In the genomic region with DNA sequence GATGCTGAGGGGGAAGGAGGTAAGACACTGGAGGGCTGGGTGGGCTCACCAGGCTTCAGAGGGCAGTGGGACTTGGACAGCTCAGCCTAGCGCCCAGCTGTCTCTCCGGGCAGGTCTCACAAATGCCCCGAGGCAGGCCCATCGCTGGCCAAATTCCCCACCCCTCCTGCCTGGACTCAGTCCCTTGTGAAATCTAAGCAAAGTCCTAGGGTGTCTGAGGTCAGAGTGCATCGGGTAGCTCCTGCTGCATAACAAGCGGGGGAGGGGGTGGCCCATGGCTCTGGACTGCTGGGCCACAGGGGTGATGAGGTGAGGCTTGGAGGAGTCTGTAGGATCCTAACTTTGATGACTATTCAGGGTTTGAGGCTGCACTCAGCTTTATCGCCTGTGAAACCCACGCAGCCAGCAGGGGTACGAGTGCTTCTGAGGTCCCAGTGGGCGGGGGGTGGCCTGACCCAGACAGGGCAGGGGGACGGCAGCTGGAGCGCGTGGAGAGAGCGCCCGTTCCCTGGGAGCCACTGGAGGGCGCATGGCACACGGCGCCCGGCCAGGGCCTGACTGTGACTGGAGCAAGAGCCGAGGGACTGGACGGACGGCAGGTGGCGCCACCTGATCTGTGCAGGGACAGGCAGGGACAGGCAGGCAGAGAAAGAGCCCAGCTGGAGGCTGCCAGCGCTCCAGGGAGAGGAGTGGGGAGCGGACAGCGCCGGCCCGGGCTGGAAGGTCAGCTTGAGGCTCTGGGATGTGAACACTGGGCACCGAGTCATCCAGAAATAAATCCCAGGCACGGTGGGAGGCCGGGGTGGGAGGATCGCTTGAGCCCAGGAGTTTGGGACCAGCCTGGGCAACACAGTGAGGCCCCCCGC, we compare ENCODE assay signal across 1 cellular context.
TF ChIP-seq lines count a peak whose summit lies in the region.

No MANE protein-coding gene starts in this region.

TF ChIP-seq in endothelial cell of umbilical vein, 7 proteins besides CTCF, POLR2A, EP300 and RAD21 (continued from another document):
- TF ChIP-seq, protein P1, sequence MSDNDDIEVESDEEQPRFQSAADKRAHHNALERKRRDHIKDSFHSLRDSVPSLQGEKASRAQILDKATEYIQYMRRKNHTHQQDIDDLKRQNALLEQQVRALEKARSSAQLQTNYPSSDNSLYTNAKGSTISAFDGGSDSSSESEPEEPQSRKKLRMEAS (IDR thresholded peaks at IDR 0.05; ENCODE audit: insufficient read depth, insufficient read length): peak; percentile 26
- TF ChIP-seq EZH2 (IDR thresholded peaks at IDR 0.05; ENCODE audit: borderline replicate concordance, low read depth, low read length, severe bottlenecking) (no peak), MYC (IDR thresholded peaks at IDR 0.05; ENCODE audit: low read depth, low read length) (no peak), POLR2AphosphoS5 (IDR thresholded peaks at IDR 0.05; ENCODE audit: insufficient read depth, low read depth, low read length) (peak; percentile 85), GATA2 (IDR thresholded peaks at IDR 0.05; ENCODE audit: insufficient read depth, insufficient read length, low read depth, low read length) (no peak), FOS (IDR thresholded peaks at IDR 0.05; ENCODE audit: borderline replicate concordance, insufficient read depth, low read length) (no peak)
